In the genomic region with DNA sequence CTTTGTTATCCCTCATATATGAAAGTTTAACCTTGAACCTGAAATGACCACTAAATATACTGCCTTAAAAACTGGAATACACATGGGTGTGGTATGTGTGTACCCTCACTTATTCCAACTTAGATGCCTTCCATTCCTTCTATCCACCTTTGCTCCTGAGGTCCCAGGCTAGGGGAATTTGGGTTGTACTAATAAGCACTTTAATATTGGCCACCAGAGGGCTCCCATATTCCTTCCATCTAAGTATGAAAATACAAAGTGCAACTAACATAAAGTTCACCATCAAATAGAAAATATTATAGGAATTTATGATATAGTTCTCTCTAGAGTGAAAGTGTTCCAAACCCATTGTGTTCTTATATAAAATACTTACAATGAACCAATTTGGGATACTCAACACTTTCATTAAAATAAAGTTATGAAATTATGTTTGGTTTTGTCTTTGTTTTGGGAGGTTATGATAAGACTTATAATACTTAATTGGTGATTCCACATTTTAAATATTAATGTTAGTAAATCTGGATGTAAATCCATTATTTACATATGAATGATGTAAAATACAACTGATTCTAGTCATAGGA, we compare ENCODE assay signal across 8 cellular contexts.
DNase-seq lines count a peak whose midpoint lies in the region; ATAC-seq and TF ChIP-seq lines count a peak whose summit lies in the region.

No MANE protein-coding gene starts in this region.

- H3K4me1 ChIP-seq in parathyroid adenoma, result no peaks in the 10 kb centered on the region

- no peak overlapping the region for H3K27ac ChIP-seq in parathyroid adenoma

- TF ChIP-seq CTCF in parathyroid adenoma (IDR thresholded peaks at IDR 0.05), result peak; percentile 21

- no peaks in the 10 kb centered on the region for H3K27me3 ChIP-seq in parathyroid adenoma (ENCODE audit: control insufficient read depth, insufficient read depth, low read length)

- no peak overlapping the region for H3K4me2 ChIP-seq in parathyroid adenoma (ENCODE audit: low read length)

- no peaks in the 10 kb centered on the region for H3K79me2 ChIP-seq in parathyroid adenoma

- DNase-seq in DMS53 treated with DMSO at 0.1 percent for 48 hours (lab: John Stamatoyannopoulos, UW; ENCODE audit: unreplicated experiment) (peak; percentile 7), NAMALWA (ENCODE audit: low spot score) (peak; percentile 73), fibroblast of peridontal ligament (ENCODE audit: extremely low read depth) (peak; percentile 83), AG20443 (ENCODE audit: low spot score) (no peak), islet precursor cell (no peak)

- no peaks in the 10 kb centered on the region for H3K36me3 ChIP-seq in parathyroid adenoma (ENCODE audit: control insufficient read depth, insufficient read depth, low read length)

- ATAC-seq in GM21717 (IDR thresholded peaks at IDR 0.05; ENCODE audit: unreplicated experiment) (peak; percentile 71), SK-N-SH treated with all-trans-retinoic acid at 6 μM for 48 hours (peak; percentile 55)

- H2AFZ ChIP-seq in parathyroid adenoma, result no peak overlapping the region

- H3K9me3 ChIP-seq in parathyroid adenoma (ENCODE audit: control insufficient read depth, low read length), result peaks cover 3% of the 10 kb centered on the region

- H3K4me3 ChIP-seq in parathyroid adenoma (ENCODE audit: low read depth, low read length), result no peak overlapping the region

- H3K9ac ChIP-seq in parathyroid adenoma, result no peak overlapping the region

TF ChIP-seq in SK-N-SH treated with all-trans-retinoic acid at 6 μM for 48 hours, 23 proteins besides CTCF, POLR2A, EP300 and RAD21:
- TF ChIP-seq PPARA (CRISPR knock-in tag; IDR thresholded peaks at IDR 0.05; ENCODE audit: borderline replicate concordance), result no peak
- no peak for TF ChIP-seq BACH2 (CRISPR knock-in tag; IDR thresholded peaks at IDR 0.05; ENCODE audit: borderline replicate concordance)
- no peak for TF ChIP-seq ZNF8 (CRISPR knock-in tag; IDR thresholded peaks at IDR 0.05)
- TF ChIP-seq ZFP30 (CRISPR knock-in tag; IDR thresholded peaks at IDR 0.05), result no peak
- no peak for TF ChIP-seq ARNTL (CRISPR knock-in tag; IDR thresholded peaks at IDR 0.05; ENCODE audit: borderline replicate concordance, low read depth)
- TF ChIP-seq ESRRG (CRISPR knock-in tag; IDR thresholded peaks at IDR 0.05), result no peak
- no peak for TF ChIP-seq OSR1 (CRISPR knock-in tag; IDR thresholded peaks at IDR 0.05)
- no peak for TF ChIP-seq TOX (CRISPR knock-in tag; IDR thresholded peaks at IDR 0.05; ENCODE audit: borderline replicate concordance)
- TF ChIP-seq SNAI2 (CRISPR knock-in tag; IDR thresholded peaks at IDR 0.05), result no peak
- no peak for TF ChIP-seq ZFP3 (CRISPR knock-in tag; IDR thresholded peaks at IDR 0.05)
- TF ChIP-seq, protein P1, sequence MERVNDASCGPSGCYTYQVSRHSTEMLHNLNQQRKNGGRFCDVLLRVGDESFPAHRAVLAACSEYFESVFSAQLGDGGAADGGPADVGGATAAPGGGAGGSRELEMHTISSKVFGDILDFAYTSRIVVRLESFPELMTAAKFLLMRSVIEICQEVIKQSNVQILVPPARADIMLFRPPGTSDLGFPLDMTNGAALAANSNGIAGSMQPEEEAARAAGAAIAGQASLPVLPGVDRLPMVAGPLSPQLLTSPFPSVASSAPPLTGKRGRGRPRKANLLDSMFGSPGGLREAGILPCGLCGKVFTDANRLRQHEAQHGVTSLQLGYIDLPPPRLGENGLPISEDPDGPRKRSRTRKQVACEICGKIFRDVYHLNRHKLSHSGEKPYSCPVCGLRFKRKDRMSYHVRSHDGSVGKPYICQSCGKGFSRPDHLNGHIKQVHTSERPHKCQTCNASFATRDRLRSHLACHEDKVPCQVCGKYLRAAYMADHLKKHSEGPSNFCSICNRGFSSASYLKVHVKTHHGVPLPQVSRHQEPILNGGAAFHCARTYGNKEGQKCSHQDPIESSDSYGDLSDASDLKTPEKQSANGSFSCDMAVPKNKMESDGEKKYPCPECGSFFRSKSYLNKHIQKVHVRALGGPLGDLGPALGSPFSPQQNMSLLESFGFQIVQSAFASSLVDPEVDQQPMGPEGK (CRISPR knock-in tag; IDR thresholded peaks at IDR 0.05; ENCODE audit: borderline replicate concordance), result no peak
- TF ChIP-seq ZNF565 (CRISPR knock-in tag; conservative IDR thresholded peaks at IDR 0.05; ENCODE audit: low read depth), result no peak
- no peak for TF ChIP-seq ZNF70 (CRISPR knock-in tag; IDR thresholded peaks at IDR 0.05)
- no peak for TF ChIP-seq TSHZ2 (CRISPR knock-in tag; IDR thresholded peaks at IDR 0.05)
- no peak for TF ChIP-seq POU6F1 (CRISPR knock-in tag; IDR thresholded peaks at IDR 0.05; ENCODE audit: borderline replicate concordance, low read depth)
- TF ChIP-seq CSRNP3 (CRISPR knock-in tag; IDR thresholded peaks at IDR 0.05), result no peak
- TF ChIP-seq RARB (CRISPR knock-in tag; IDR thresholded peaks at IDR 0.05), result no peak

Comparison
In these comparisons a context has a peak if more than half of its experiments do, and no peak if none do; other contexts are left out.
1. DNase-seq: peak in DMS53 treated with DMSO at 0.1 percent for 48 hours (single experiment), NAMALWA (single experiment) and fibroblast of peridontal ligament (single experiment); none in AG20443 (single experiment) and islet precursor cell (single experiment).